ENCODE assay signal across 1 cellular context in the genomic region with DNA sequence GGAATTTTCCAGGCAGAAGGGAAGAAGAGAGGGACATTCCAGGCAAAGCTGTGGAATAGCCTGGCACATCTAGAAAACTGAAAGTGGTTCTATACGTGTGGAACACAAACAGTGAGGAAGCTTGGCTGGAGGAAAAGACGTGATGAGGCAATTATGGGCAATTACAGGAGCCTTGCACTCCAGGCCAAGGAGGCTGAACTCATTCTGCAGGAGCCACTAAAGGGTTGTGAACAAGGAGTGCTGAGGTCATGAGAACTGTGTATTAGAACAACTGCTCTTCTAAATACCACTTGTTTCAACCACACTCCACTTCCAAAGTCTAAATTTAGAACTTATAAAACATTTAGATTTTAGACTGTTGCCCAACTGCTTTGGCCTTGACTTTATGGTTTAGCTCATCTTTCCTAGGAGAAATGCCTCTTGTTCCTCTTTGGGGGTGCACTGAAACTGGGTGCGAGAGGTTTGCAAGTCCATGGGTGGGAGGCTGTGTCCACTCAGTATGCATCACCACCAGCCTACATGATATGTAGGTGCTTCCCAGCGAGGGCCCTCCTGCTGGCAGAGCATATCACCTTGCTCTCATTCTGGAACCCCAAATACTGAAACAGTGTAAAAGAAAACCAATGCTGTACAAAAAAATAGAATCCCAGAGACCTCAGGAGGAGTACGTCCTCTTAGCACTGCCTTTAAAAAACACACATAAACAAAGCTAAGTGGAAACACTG.
TF ChIP-seq lines count a peak whose summit lies in the region.

No MANE protein-coding gene starts in this region.

TF ChIP-seq in HepG2, 621 proteins besides CTCF, POLR2A, EP300 and RAD21 (continued from another document):
- TF ChIP-seq MXD1 (CRISPR knock-in tag; IDR thresholded peaks at IDR 0.05) (no peak), NFE2L1 (CRISPR knock-in tag; IDR thresholded peaks at IDR 0.05; ENCODE audit: borderline replicate concordance) (no peak), HES4 (CRISPR knock-in tag; IDR thresholded peaks at IDR 0.05; ENCODE audit: borderline replicate concordance) (no peak), ZNF776 (CRISPR knock-in tag; IDR thresholded peaks at IDR 0.05) (no peak), ETS1 (CRISPR knock-in tag; IDR thresholded peaks at IDR 0.05) (no peak), YY1 (IDR thresholded peaks at IDR 0.05; ENCODE audit: insufficient read depth, insufficient replicate concordance, low read depth, low read length) (no peak), CHD4 (IDR thresholded peaks at IDR 0.05; ENCODE audit: borderline replicate concordance, low read length) (no peak), GATA4 (IDR thresholded peaks at IDR 0.05; ENCODE audit: borderline replicate concordance, low read depth) (no peak), THYN1 (CRISPR knock-in tag; IDR thresholded peaks at IDR 0.05; ENCODE audit: borderline replicate concordance, low read depth) (no peak), ZNF841 (CRISPR knock-in tag; IDR thresholded peaks at IDR 0.05; ENCODE audit: borderline replicate concordance) (no peak), CERS6 (CRISPR knock-in tag; IDR thresholded peaks at IDR 0.05) (no peak), ZNF432 (CRISPR knock-in tag; IDR thresholded peaks at IDR 0.05; ENCODE audit: borderline replicate concordance) (no peak), ZNF792 (CRISPR knock-in tag; IDR thresholded peaks at IDR 0.05) (no peak), ZNF609 (CRISPR knock-in tag; IDR thresholded peaks at IDR 0.05; ENCODE audit: borderline replicate concordance) (no peak), MED1 (CRISPR knock-in tag; IDR thresholded peaks at IDR 0.05) (no peak)
- TF ChIP-seq, protein P1, sequence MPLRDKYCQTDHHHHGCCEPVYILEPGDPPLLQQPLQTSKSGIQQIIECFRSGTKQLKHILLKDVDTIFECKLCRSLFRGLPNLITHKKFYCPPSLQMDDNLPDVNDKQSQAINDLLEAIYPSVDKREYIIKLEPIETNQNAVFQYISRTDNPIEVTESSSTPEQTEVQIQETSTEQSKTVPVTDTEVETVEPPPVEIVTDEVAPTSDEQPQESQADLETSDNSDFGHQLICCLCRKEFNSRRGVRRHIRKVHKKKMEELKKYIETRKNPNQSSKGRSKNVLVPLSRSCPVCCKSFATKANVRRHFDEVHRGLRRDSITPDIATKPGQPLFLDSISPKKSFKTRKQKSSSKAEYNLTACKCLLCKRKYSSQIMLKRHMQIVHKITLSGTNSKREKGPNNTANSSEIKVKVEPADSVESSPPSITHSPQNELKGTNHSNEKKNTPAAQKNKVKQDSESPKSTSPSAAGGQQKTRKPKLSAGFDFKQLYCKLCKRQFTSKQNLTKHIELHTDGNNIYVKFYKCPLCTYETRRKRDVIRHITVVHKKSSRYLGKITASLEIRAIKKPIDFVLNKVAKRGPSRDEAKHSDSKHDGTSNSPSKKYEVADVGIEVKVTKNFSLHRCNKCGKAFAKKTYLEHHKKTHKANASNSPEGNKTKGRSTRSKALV (CRISPR knock-in tag; IDR thresholded peaks at IDR 0.05): no peak
- TF ChIP-seq, protein P2, sequence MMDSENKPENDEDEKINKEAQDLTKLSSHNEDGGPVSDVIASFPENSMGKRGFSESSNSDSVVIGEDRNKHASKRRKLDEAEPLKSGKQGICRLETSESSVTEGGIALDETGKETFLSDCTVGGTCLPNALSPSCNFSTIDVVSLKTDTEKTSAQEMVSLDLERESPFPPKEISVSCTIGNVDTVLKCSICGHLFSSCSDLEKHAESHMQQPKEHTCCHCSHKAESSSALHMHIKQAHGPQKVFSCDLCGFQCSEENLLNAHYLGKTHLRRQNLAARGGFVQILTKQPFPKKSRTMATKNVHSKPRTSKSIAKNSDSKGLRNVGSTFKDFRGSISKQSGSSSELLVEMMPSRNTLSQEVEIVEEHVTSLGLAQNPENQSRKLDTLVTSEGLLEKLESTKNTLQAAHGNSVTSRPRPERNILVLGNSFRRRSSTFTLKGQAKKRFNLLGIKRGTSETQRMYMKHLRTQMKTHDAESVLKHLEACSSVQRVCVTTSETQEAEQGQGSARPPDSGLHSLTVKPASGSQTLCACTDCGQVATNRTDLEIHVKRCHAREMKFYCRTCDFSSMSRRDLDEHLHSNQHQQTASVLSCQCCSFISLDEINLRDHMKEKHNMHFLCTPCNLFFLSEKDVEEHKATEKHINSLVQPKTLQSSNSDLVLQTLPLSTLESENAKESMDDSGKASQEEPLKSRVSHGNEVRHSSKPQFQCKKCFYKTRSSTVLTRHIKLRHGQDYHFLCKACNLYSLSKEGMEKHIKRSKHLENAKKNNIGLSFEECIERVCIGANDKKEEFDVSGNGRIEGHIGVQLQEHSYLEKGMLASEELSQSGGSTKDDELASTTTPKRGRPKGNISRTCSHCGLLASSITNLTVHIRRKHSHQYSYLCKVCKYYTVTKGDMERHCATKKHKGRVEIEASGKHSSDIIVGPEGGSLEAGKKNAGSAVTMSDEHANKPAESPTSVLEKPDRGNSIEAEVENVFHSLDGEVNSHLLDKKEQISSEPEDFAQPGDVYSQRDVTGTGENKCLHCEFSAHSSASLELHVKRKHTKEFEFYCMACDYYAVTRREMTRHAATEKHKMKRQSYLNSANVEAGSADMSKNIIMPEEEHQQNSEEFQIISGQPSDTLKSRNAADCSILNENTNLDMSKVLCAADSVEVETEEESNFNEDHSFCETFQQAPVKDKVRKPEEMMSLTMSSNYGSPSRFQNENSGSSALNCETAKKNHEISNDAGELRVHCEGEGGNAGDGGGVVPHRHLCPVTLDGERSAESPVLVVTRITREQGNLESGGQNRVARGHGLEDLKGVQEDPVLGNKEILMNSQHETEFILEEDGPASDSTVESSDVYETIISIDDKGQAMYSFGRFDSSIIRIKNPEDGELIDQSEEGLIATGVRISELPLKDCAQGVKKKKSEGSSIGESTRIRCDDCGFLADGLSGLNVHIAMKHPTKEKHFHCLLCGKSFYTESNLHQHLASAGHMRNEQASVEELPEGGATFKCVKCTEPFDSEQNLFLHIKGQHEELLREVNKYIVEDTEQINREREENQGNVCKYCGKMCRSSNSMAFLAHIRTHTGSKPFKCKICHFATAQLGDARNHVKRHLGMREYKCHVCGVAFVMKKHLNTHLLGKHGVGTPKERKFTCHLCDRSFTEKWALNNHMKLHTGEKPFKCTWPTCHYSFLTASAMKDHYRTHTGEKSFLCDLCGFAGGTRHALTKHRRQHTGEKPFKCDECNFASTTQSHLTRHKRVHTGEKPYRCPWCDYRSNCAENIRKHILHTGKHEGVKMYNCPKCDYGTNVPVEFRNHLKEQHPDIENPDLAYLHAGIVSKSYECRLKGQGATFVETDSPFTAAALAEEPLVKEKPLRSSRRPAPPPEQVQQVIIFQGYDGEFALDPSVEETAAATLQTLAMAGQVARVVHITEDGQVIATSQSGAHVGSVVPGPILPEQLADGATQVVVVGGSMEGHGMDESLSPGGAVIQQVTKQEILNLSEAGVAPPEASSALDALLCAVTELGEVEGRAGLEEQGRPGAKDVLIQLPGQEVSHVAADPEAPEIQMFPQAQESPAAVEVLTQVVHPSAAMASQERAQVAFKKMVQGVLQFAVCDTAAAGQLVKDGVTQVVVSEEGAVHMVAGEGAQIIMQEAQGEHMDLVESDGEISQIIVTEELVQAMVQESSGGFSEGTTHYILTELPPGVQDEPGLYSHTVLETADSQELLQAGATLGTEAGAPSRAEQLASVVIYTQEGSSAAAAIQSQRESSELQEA (CRISPR knock-in tag; IDR thresholded peaks at IDR 0.05; ENCODE audit: not compliant biosample characterization): no peak
